ENCODE assay signal across 30 cellular contexts in the genomic region with DNA sequence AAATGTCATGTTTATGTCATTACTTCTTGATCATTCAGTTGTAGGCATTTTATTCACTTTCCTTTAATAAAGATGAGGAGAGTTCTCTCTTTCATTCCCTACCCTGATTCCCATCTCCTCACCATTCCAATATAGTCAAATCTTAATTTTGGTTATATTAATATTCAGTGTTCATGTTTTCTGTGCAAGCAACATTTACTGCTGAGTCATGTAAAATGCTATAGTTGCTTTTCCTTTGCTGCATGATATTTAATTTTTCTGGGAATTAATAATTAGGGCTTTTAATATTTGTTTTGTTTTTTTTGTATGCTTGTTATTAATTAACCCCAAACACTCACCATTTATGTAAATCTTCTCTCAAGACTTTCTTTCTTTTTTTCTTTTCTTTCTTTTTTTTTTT. TPM values are rescaled to one million over a fixed set of nuclear protein-coding genes. Genes with fewer than 3 reads are reported as not detected.
"Had no signal": no experiment of that assay in that cellular context is flagged by ENCODE, and none has a peak within 500 bp of the region (broad histone marks: within the 10 kb centered on the region; RNA-seq: fewer than 3 reads in every experiment).

No MANE protein-coding gene starts in this region.

- FAIRE-seq: pancreas had no signal

- H3K36me3 Mint-ChIP-seq: naive thymus-derived CD4-positive, alpha-beta T cell; natural killer cell; stimulated activated memory B cell treated with anti-CD40 and anti-IgM and Interleukin-4, amounts not matched to agents 10 μg/mL and 1 μg/mL and 100 μg/mL, for 72 hours; type B pancreatic cell had no signal

- H3K27ac ChIP-seq: neutrophil, pancreas, prostate gland, skin epidermis, spleen, suprapubic skin, testis, tibial artery, transverse colon, upper lobe of right lung, uterus had no signal

- DNase-seq: naive thymus-derived CD4-positive, alpha-beta T cell; natural killer cell; nucleus accumbens; pancreas; right cardiac atrium; spleen; stimulated activated CD4-positive, alpha-beta T cell treated with anti-CD3 and anti-CD28 coated beads, Interleukin-12 subunit alpha, Interleukin-12 subunit beta, amount 100 ng/mL, for 4 hours; stimulated activated CD4-positive, alpha-beta T cell treated with anti-CD3 and anti-CD28 coated beads, Interleukin-1b, Interleukin-23, amount 100 ng/mL, for 48 hours; stimulated activated CD4-positive, alpha-beta T cell treated with anti-CD3 and anti-CD28 coated beads, Interleukin-4, amount 100 ng/mL, for 1 hour; stimulated activated CD4-positive, alpha-beta T cell treated with anti-CD3 and anti-CD28 coated beads, Interleukin-4, amount 100 ng/mL, for 4 hours; stimulated activated CD8-positive, alpha-beta memory T cell treated with anti-CD3 and anti-CD28 coated beads, Interleukin-4, amount 100 ng/mL, for 48 hours; stimulated activated naive CD4-positive, alpha-beta T cell; stimulated activated naive CD8-positive, alpha-beta T cell treated with anti-CD3 and anti-CD28 coated beads, Interleukin-15, amount 100 ng/mL, for 72 hours; stimulated activated naive CD8-positive, alpha-beta T cell treated with anti-CD3 and anti-CD28 coated beads, Interleukin-15, Interleukin-2, amounts not matched to agents 100 U/mL and 50 U/mL, for 24 hours; substantia nigra; testis; tibial artery; transverse colon; upper lobe of right lung; uterus had no signal

- H3K27me3 Mint-ChIP-seq: stimulated activated naive CD8-positive, alpha-beta T cell treated with anti-CD3 and anti-CD28 coated beads, Interleukin-15, amount 100 ng/mL, for 72 hours had no signal

- H3K4me1 ChIP-seq: pancreas, prostate gland, spleen, suprapubic skin, testis, tibial artery, transverse colon, upper lobe of right lung, uterus had no signal

- H3K9me3 Mint-ChIP-seq: nephron; stimulated activated naive CD8-positive, alpha-beta T cell treated with anti-CD3 and anti-CD28 coated beads, Interleukin-15, amount 100 ng/mL, for 72 hours; type B pancreatic cell had no signal

- H3K27me3 ChIP-seq: testis, tibial artery, transverse colon, uterus had no signal

- H3K36me3 ChIP-seq: neutrophil, pancreas, prostate gland, spleen, suprapubic skin, tibial artery, transverse colon, upper lobe of right lung, uterus had no signal

- H3K27ac Mint-ChIP-seq: naive thymus-derived CD4-positive, alpha-beta T cell; natural killer cell; nephron; stimulated activated memory B cell treated with anti-CD40 and anti-IgM and Interleukin-4, amounts not matched to agents 10 μg/mL and 1 μg/mL and 100 μg/mL, for 72 hours; stimulated activated naive CD8-positive, alpha-beta T cell treated with anti-CD3 and anti-CD28 coated beads, Interleukin-15, amount 100 ng/mL, for 72 hours; type B pancreatic cell had no signal

- H3K4me3 Mint-ChIP-seq: naive thymus-derived CD4-positive, alpha-beta T cell; natural killer cell; nephron; stimulated activated memory B cell treated with anti-CD40 and anti-IgM and Interleukin-4, amounts not matched to agents 10 μg/mL and 1 μg/mL and 100 μg/mL, for 72 hours; stimulated activated naive CD8-positive, alpha-beta T cell treated with anti-CD3 and anti-CD28 coated beads, Interleukin-15, amount 100 ng/mL, for 72 hours; type B pancreatic cell had no signal

- H3K4me2 ChIP-seq: smooth muscle cell had no signal

- H3K9me3 ChIP-seq: neutrophil, pancreas, prostate gland, spleen, suprapubic skin, testis, tibial artery, transverse colon, upper lobe of right lung, uterus had no signal

- H3K4me1 Mint-ChIP-seq: naive thymus-derived CD4-positive, alpha-beta T cell; natural killer cell; nephron; stimulated activated memory B cell treated with anti-CD40 and anti-IgM and Interleukin-4, amounts not matched to agents 10 μg/mL and 1 μg/mL and 100 μg/mL, for 72 hours; stimulated activated naive CD8-positive, alpha-beta T cell treated with anti-CD3 and anti-CD28 coated beads, Interleukin-15, amount 100 ng/mL, for 72 hours had no signal

- ATAC-seq: naive thymus-derived CD4-positive, alpha-beta T cell; natural killer cell; pancreas; right cardiac atrium; sciatic nerve; stimulated activated memory B cell treated with anti-CD40 and anti-IgM and Interleukin-4, amounts not matched to agents 10 μg/mL and 1 μg/mL and 100 μg/mL, for 72 hours; stimulated activated naive CD8-positive, alpha-beta T cell treated with anti-CD3 and anti-CD28 coated beads, Interleukin-15, amount 100 ng/mL, for 72 hours; stimulated activated naive CD8-positive, alpha-beta T cell treated with anti-CD3 and anti-CD28 coated beads, Interleukin-15, Interleukin-2, amounts not matched to agents 100 U/mL and 50 U/mL, for 24 hours; upper lobe of right lung had no signal

- H3K4me3 ChIP-seq: pancreas, prostate gland, skin epidermis, smooth muscle cell, spleen, suprapubic skin, testis, tibial artery, transverse colon, upper lobe of right lung, uterus had no signal

RNA-seq across cellular contexts. Expression of a gene that starts 18.5 kb away (rescaled TPM):
- total RNA-seq: osteocyte, pancreas, prostate gland, sciatic nerve, smooth muscle cell, testis, transverse colon, upper lobe of right lung had no signal
- polyA plus RNA-seq: naive thymus-derived CD4-positive, alpha-beta T cell; pancreas; right cardiac atrium; smooth muscle cell had no signal
